Comparison of ENCODE assay signal across 8 cellular contexts in the genomic region with DNA sequence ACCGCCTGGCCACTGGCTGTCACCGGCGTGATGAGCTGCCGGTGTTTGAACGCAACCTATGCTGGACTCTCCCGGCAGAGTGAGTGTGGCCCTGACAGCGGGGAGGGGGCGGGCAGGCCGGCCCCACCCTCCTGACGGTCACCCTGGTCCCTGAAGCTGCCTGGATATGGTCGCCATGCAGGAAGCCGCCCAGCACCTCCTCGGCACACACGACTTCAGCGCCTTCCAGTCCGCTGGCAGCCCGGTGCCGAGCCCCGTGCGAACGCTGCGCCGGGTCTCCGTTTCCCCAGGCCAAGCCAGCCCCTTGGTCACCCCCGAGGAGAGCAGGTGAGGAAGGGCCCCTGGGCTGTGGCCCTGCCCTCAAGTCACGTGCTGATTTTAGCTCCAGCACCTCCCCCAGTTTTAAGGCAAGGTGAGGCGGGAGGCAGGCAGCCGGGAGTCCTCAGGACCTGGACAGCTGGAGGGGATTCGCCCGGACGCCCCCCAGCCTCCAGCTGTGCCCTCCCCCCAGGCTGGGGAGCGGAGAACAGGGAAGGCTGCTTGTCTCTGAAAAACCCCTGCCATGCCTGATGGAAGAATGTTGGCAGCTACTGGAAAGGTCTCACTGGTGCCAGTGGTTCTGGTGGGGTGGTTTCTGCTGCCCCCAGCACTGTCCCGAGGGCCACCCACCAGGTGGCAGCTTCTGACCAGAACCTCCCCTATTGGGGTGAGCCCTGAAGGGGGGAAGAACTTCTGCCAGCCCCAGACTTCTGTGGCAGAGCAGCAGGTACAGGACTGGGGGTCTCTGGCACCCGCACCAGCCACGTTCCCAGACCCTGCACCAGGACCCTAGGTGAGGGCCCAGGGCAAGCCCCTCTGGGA. TPM values are rescaled to one million over a fixed set of nuclear protein-coding genes. Genes with fewer than 3 reads are reported as not detected.
DNase-seq lines count a peak whose midpoint lies in the region; ATAC-seq and TF ChIP-seq lines count a peak whose summit lies in the region.

No MANE protein-coding gene starts in this region.

- ATAC-seq in HG02840 (IDR thresholded peaks at IDR 0.05; ENCODE audit: low FRiP score, unreplicated experiment), result no peak

- H3K27me3 ChIP-seq in HAP-1 (ENCODE audit: low read depth), result no peaks in the 10 kb centered on the region

- no peaks in the 10 kb centered on the region for H3K9me3 ChIP-seq in HAP-1

- peaks cover 29% of the 10 kb centered on the region for H3K4me1 ChIP-seq in HAP-1

- DNase-seq in HAP-1 (ENCODE audit: low spot score in 2 of 2), result no peak
- peak; percentile 31 for DNase-seq in SW480 (ENCODE audit: low spot score)
- no peak for DNase-seq in fibroblast of the aortic adventitia (ENCODE audit: low read depth)
- no peak for DNase-seq in skeletal muscle cell (ENCODE audit: low read depth)
- DNase-seq in NCI-H226, result no peak
- no peak for DNase-seq in NCI-H1436 treated with DMSO at 0.1 percent for 48 hours (lab: John Stamatoyannopoulos, UW)
- no peak for DNase-seq in EL

- peaks cover 47% of the 10 kb centered on the region for H3K36me3 ChIP-seq in HAP-1 (replicated peaks)

- H3K4me3 ChIP-seq in HAP-1, result peak overlapping the region; percentile 79
- H3K4me3 ChIP-seq in fibroblast of the aortic adventitia (ENCODE audit: low read depth, low read length), result peak overlapping the region; percentile 76
- H3K4me3 ChIP-seq in skeletal muscle cell (ENCODE audit: low read depth, low read length), result peak overlapping the region; percentile 72

- TF ChIP-seq CTCF in fibroblast of the aortic adventitia (IDR thresholded peaks at IDR 0.05; ENCODE audit: insufficient read depth, low read length), result no peak

- in situ Hi-C loops in HAP-1 (cut with MboI; ENCODE audit: low sequenced_read_pairs), result loop anchor here (10.0 kb wide), 2 partner anchors 65 to 195 kb away; a partner anchor contains a TSS

RNA-seq across cellular contexts. Expression of a gene that starts 1.4 kb away (rescaled TPM):
- 21.3 and 25.9 TPM in 2 replicates for total RNA-seq in fibroblast of the aortic adventitia (ENCODE audit: low replicate concordance)

RNA-seq across cellular contexts. Expression of a gene that starts 2.0 kb away (rescaled TPM):
- total RNA-seq in fibroblast of the aortic adventitia (ENCODE audit: low replicate concordance), result 43.2 and 106 TPM in 2 replicates

RNA-seq across cellular contexts. Expression of a gene that starts 14.7 kb away (rescaled TPM):
- 35.0 and 53.1 TPM in 2 replicates for total RNA-seq in fibroblast of the aortic adventitia (ENCODE audit: low replicate concordance)

RNA-seq across cellular contexts. Expression of a gene that starts 14.8 kb away (rescaled TPM):
- total RNA-seq in fibroblast of the aortic adventitia (ENCODE audit: low replicate concordance), result 9.4 and 17.7 TPM in 2 replicates

RNA-seq across cellular contexts. Expression of a gene that starts 21.3 kb away (rescaled TPM):
- total RNA-seq in fibroblast of the aortic adventitia (ENCODE audit: low replicate concordance), result 0.09 and 0.57 TPM in 2 replicates
